ENCODE assay signal across 11 cellular contexts in genomic region chrX:154135458-154136229, GRCh38. TPM values are rescaled to one million over a fixed set of nuclear protein-coding genes. Genes with fewer than 3 reads are reported as not detected.
DNase-seq lines count a peak whose midpoint lies in the region; ATAC-seq and TF ChIP-seq lines count a peak whose summit lies in the region.
"Had no signal": no experiment of that assay in that cellular context is flagged by ENCODE, and none has a peak within 500 bp of the region (broad histone marks: within the 10 kb centered on the region; RNA-seq: fewer than 3 reads in every experiment).

No MANE protein-coding gene starts in this region.

- ATAC-seq in left ventricle myocardium superior, result peak; percentile 39
- no peak for ATAC-seq in left cardiac atrium
- peak; percentile 75 for ATAC-seq in T-helper 17 cell
- no peak for ATAC-seq in HG02571 (IDR thresholded peaks at IDR 0.05; ENCODE audit: unreplicated experiment)
- no peak for ATAC-seq in right lobe of liver

- TF ChIP-seq CTCF in right lobe of liver (IDR thresholded peaks at IDR 0.05), result no peak

- no peaks in the 10 kb centered on the region for H3K9me3 ChIP-seq in T-helper 17 cell (ENCODE audit: control insufficient read depth, low read length, poor library complexity, severe bottlenecking)
- H3K9me3 ChIP-seq in thymus (ENCODE audit: control insufficient read depth), result no peaks in the 10 kb centered on the region
- H3K9me3 ChIP-seq in right lobe of liver, result no peaks in the 10 kb centered on the region
- H3K9me3 ChIP-seq: adrenal gland, BE2C had no signal

- no peak for DNase-seq in left ventricle myocardium superior
- no peak for DNase-seq in left cardiac atrium
- no peak for DNase-seq in T-helper 17 cell
- no peak for DNase-seq in immature natural killer cell
- no peak for DNase-seq in activated gamma-delta T cell treated with Interleukin-2 at 50 U/mL for 16 hours
- no peak for DNase-seq in right lobe of liver
- DNase-seq: BE2C had no signal

- TF ChIP-seq POLR2A in right lobe of liver (IDR thresholded peaks at IDR 0.05), result no peak

- H3K9me3 Mint-ChIP-seq in immature natural killer cell, result no peaks in the 10 kb centered on the region

- H3K4me1 Mint-ChIP-seq in T-helper 17 cell (peaks cover 13% of the 10 kb centered on the region), immature natural killer cell (peaks cover 27 to 29% of the 10 kb centered on the region in 2 donors)
- H3K4me1 Mint-ChIP-seq: neural progenitor cell had no signal

- H3K36me3 Mint-ChIP-seq in T-helper 17 cell (ENCODE audit: low read depth) (no peaks in the 10 kb centered on the region), immature natural killer cell (no peaks in the 10 kb centered on the region)
- H3K36me3 Mint-ChIP-seq: neural progenitor cell had no signal

- H3K27ac Mint-ChIP-seq in T-helper 17 cell (peak overlapping the region; percentile 94), immature natural killer cell (peak overlapping the region; percentile 81 to 96 (median 92))
- H3K27ac Mint-ChIP-seq: neural progenitor cell had no signal

- 46% methylated on average over 7 of the region's 7 CpGs for WGBS in thymus
- 51% methylated on average over 5 of the region's 7 CpGs for WGBS in right lobe of liver (ENCODE audit: insufficient coverage, low coverage, low lambda C conversion rate, missing lambda C conversion rate)

- H3K4me1 ChIP-seq in thymus (ENCODE audit: control insufficient read depth, insufficient read depth, low read length) (no peaks in the 10 kb centered on the region), right lobe of liver (no peaks in the 10 kb centered on the region)
- H3K4me1 ChIP-seq: BE2C, neural progenitor cell had no signal

- H3K27me3 ChIP-seq in thymus (ENCODE audit: control insufficient read depth, insufficient read depth), result no peaks in the 10 kb centered on the region
- H3K27me3 ChIP-seq in right lobe of liver, result no peaks in the 10 kb centered on the region
- H3K27me3 ChIP-seq: adrenal gland, BE2C had no signal

- no peaks in the 10 kb centered on the region for H3K27me3 Mint-ChIP-seq in T-helper 17 cell
- H3K27me3 Mint-ChIP-seq in immature natural killer cell (ENCODE audit: low read depth in 3 of 3), result peaks cover 2 to 7% (median 3%) of the 10 kb centered on the region in 3 donors

- no peaks in the 10 kb centered on the region for H3K36me3 ChIP-seq in thymus (ENCODE audit: control insufficient read depth, insufficient read depth)
- H3K36me3 ChIP-seq in right lobe of liver, result no peaks in the 10 kb centered on the region
- H3K36me3 ChIP-seq: adrenal gland, BE2C, neural progenitor cell had no signal

- H3K4me3 Mint-ChIP-seq in T-helper 17 cell (peak overlapping the region; percentile 85), immature natural killer cell (peak overlapping the region; percentile 29 to 83 (median 72))
- H3K4me3 Mint-ChIP-seq: neural progenitor cell had no signal

- intact Hi-C loops in left ventricle myocardium superior (cut with micrococcal nuclease) (no loop called here), left cardiac atrium (cut with DNase I) (no loop called here), right lobe of liver (cut with DNase I) (no loop called here)

- peak overlapping the region; percentile 73 for H3K27ac ChIP-seq in thymus (ENCODE audit: low read depth)
- H3K27ac ChIP-seq in right lobe of liver, result no peak overlapping the region
- H3K27ac ChIP-seq: adrenal gland, neural progenitor cell had no signal

- H3K4me3 ChIP-seq in thymus (ENCODE audit: low read length), result no peak overlapping the region
- H3K4me3 ChIP-seq in right lobe of liver, result no peak overlapping the region
- H3K4me3 ChIP-seq: adrenal gland, neural progenitor cell had no signal

RNA-seq across cellular contexts. Expression of gene OPN1LW, which starts 8.4 kb away (rescaled TPM):
- total RNA-seq in left ventricle myocardium superior (not detected), left cardiac atrium (not detected), T-helper 17 cell (not detected), right lobe of liver (not detected)
- polyA plus RNA-seq in immature natural killer cell (not detected), thymus (not detected)
- total RNA-seq: adrenal gland had no signal
- polyA plus RNA-seq: adrenal gland had no signal

RNA-seq across cellular contexts. Expression of gene MECP2, which starts 38.1 kb away (rescaled TPM):
- total RNA-seq in left ventricle myocardium superior (35.9 TPM), left cardiac atrium (10 to 100 TPM; 35.4 to 42.4 TPM), T-helper 17 cell (100 to 1,000 TPM; 148 to 160 TPM), right lobe of liver (10 to 100 TPM; 14.1 to 18.4 (median 16.0) TPM)
- polyA plus RNA-seq in immature natural killer cell (10 to 100 TPM; 11.4 to 31.5 (median 18.3) TPM), thymus (24.6 TPM)

RNA-seq across cellular contexts. Expression of gene OPN1MW, which starts 46.8 kb away (rescaled TPM):
- total RNA-seq in left ventricle myocardium superior (not detected), left cardiac atrium (not detected), T-helper 17 cell (not detected), right lobe of liver (not detected)
- polyA plus RNA-seq in immature natural killer cell (not detected), thymus (0.02 TPM)
- total RNA-seq: adrenal gland had no signal
- polyA plus RNA-seq: adrenal gland had no signal

Comparison
In these comparisons a context has a peak if more than half of its experiments do, and no peak if none do; other contexts are left out.
1. ATAC-seq: peak in left ventricle myocardium superior (single experiment) and T-helper 17 cell (single experiment); none in left cardiac atrium (0 of 2), HG02571 (single experiment) and right lobe of liver (0 of 4).